ENCODE assay signal across 19 cellular contexts in genomic region chr17:75842411-75842810, GRCh38. TPM values are rescaled to one million over a fixed set of nuclear protein-coding genes. Genes with fewer than 3 reads are reported as not detected.
DNase-seq lines count a peak whose midpoint lies in the region; ATAC-seq and TF ChIP-seq lines count a peak whose summit lies in the region.
"Had no signal": no experiment of that assay in that cellular context is flagged by ENCODE, and none has a peak within 500 bp of the region (broad histone marks: within the 10 kb centered on the region; RNA-seq: fewer than 3 reads in every experiment).

No MANE protein-coding gene starts in this region.

- H3K9me3 ChIP-seq in KOPT-K1 (ENCODE audit: insufficient read depth, low read length, poor library complexity, severe bottlenecking) (no peaks in the 10 kb centered on the region), sigmoid colon (no peaks in the 10 kb centered on the region)
- H3K9me3 ChIP-seq: colonic mucosa, pancreas, vagina had no signal

- H3K27ac ChIP-seq in KOPT-K1 (ENCODE audit: low read depth, low read length, poor library complexity, severe bottlenecking) (peak overlapping the region; percentile 91), sigmoid colon (no peak overlapping the region)
- H3K27ac ChIP-seq: colonic mucosa, vagina had no signal

- no peak overlapping the region for H3K4me3 ChIP-seq in sigmoid colon

- no peak for TF ChIP-seq EP300 in sigmoid colon (IDR thresholded peaks at IDR 0.05)

- intact Hi-C loops in dendritic cell treated with granulocyte-macrophage colony-stimulating factor and Interleukin-4, amounts not matched to agents 40 ng/mL and 50 ng/mL, for 4 days (cut with micrococcal nuclease): no loop called here
- intact Hi-C loops in sigmoid colon (cut with DNase I): no loop called here

- H3K27ac Mint-ChIP-seq in activated T-cell treated with anti-CD3 and anti-CD28 coated beads, Interleukin-2, amount 50 U/mL, for 24 hours: peak overlapping the region; percentile 96
- peak overlapping the region; percentile 64 for H3K27ac Mint-ChIP-seq in dendritic cell treated with granulocyte-macrophage colony-stimulating factor and Interleukin-4, amounts not matched to agents 40 ng/mL and 50 ng/mL, for 4 days
- H3K27ac Mint-ChIP-seq: HFFc6, WTC11 had no signal

- no peak for DNase-seq in activated T-cell treated with anti-CD3 and anti-CD28 coated beads, Interleukin-2, amount 50 U/mL, for 24 hours
- DNase-seq in activated T-cell treated with anti-CD3 and anti-CD28 coated beads for 4 hours (no peak), sigmoid colon (peak; percentile 65), NCI-H1105 treated with DMSO at 0.1 percent for 48 hours (lab: John Stamatoyannopoulos, UW) (no peak)
- DNase-seq: colonic mucosa, GF-D8, HFFc6, IMR-90, NCI-H1048, NCI-H2171, NCI-H774 had no signal

- H3K4me1 Mint-ChIP-seq in activated T-cell treated with anti-CD3 and anti-CD28 coated beads, Interleukin-2, amount 50 U/mL, for 24 hours (ENCODE audit: low read depth): peaks cover 21% of the 10 kb centered on the region
- peaks cover 42% of the 10 kb centered on the region for H3K4me1 Mint-ChIP-seq in dendritic cell treated with granulocyte-macrophage colony-stimulating factor and Interleukin-4, amounts not matched to agents 40 ng/mL and 50 ng/mL, for 4 days (ENCODE audit: low read depth)

- peak overlapping the region; percentile 96 for H3K4me3 Mint-ChIP-seq in activated T-cell treated with anti-CD3 and anti-CD28 coated beads, Interleukin-2, amount 50 U/mL, for 24 hours
- peak overlapping the region; percentile 40 for H3K4me3 Mint-ChIP-seq in dendritic cell treated with granulocyte-macrophage colony-stimulating factor and Interleukin-4, amounts not matched to agents 40 ng/mL and 50 ng/mL, for 4 days
- H3K4me3 Mint-ChIP-seq: HFFc6, WTC11 had no signal

- ATAC-seq in SK-N-SH treated with all-trans-retinoic acid at 6 μM for 48 hours: no peak
- ATAC-seq in GM21723 (IDR thresholded peaks at IDR 0.05; ENCODE audit: unreplicated experiment): no peak
- ATAC-seq: esophagus mucosa, pancreas, WTC11 had no signal

- H3K27me3 ChIP-seq in sigmoid colon: no peaks in the 10 kb centered on the region
- H3K27me3 ChIP-seq: colonic mucosa, pancreas, vagina had no signal

- TF ChIP-seq CTCF in sigmoid colon (IDR thresholded peaks at IDR 0.05): no peak

- 85 to 89% methylated on average over 18 of the region's 18 CpGs for WGBS in sigmoid colon, 2 donors

- H3K36me3 ChIP-seq in KOPT-K1 (ENCODE audit: insufficient read depth, low read length): peaks cover 62% of the 10 kb centered on the region
- peaks cover 15 to 38% (median 17%) of the 10 kb centered on the region in 4 donors for H3K36me3 ChIP-seq in sigmoid colon

- TF ChIP-seq POLR2A in sigmoid colon (IDR thresholded peaks at IDR 0.05): no peak

- H3K27me3 Mint-ChIP-seq in activated T-cell treated with anti-CD3 and anti-CD28 coated beads, Interleukin-2, amount 50 U/mL, for 24 hours: no peaks in the 10 kb centered on the region
- no peaks in the 10 kb centered on the region for H3K27me3 Mint-ChIP-seq in dendritic cell treated with granulocyte-macrophage colony-stimulating factor and Interleukin-4, amounts not matched to agents 40 ng/mL and 50 ng/mL, for 4 days

- no peaks in the 10 kb centered on the region for H3K9me3 Mint-ChIP-seq in activated T-cell treated with anti-CD3 and anti-CD28 coated beads, Interleukin-2, amount 50 U/mL, for 24 hours
- no peaks in the 10 kb centered on the region for H3K9me3 Mint-ChIP-seq in dendritic cell treated with granulocyte-macrophage colony-stimulating factor and Interleukin-4, amounts not matched to agents 40 ng/mL and 50 ng/mL, for 4 days
- H3K9me3 Mint-ChIP-seq: HFFc6, WTC11 had no signal

- peaks cover 0 to 25% (median 21%) of the 10 kb centered on the region in 4 donors for H3K4me1 ChIP-seq in sigmoid colon

- H3K36me3 Mint-ChIP-seq in activated T-cell treated with anti-CD3 and anti-CD28 coated beads, Interleukin-2, amount 50 U/mL, for 24 hours (ENCODE audit: low read depth): peaks cover 80% of the 10 kb centered on the region
- peaks cover 86% of the 10 kb centered on the region for H3K36me3 Mint-ChIP-seq in dendritic cell treated with granulocyte-macrophage colony-stimulating factor and Interleukin-4, amounts not matched to agents 40 ng/mL and 50 ng/mL, for 4 days (ENCODE audit: low read depth)

TF ChIP-seq in SK-N-SH treated with all-trans-retinoic acid at 6 μM for 48 hours, 23 proteins besides CTCF, POLR2A, EP300 and RAD21 (continues in another document):
- TF ChIP-seq ZFP30 (CRISPR knock-in tag; IDR thresholded peaks at IDR 0.05): no peak
- no peak for TF ChIP-seq POU6F1 (CRISPR knock-in tag; IDR thresholded peaks at IDR 0.05; ENCODE audit: borderline replicate concordance, low read depth)
- no peak for TF ChIP-seq PATZ1 (CRISPR knock-in tag; IDR thresholded peaks at IDR 0.05; ENCODE audit: borderline replicate concordance)
- no peak for TF ChIP-seq CREB5 (CRISPR knock-in tag; IDR thresholded peaks at IDR 0.05; ENCODE audit: low read depth)
- no peak for TF ChIP-seq TOX (CRISPR knock-in tag; IDR thresholded peaks at IDR 0.05; ENCODE audit: borderline replicate concordance)
- no peak for TF ChIP-seq ARNTL (CRISPR knock-in tag; IDR thresholded peaks at IDR 0.05; ENCODE audit: borderline replicate concordance, low read depth)
- TF ChIP-seq ISL1 (CRISPR knock-in tag; IDR thresholded peaks at IDR 0.05): no peak
- TF ChIP-seq OSR1 (CRISPR knock-in tag; IDR thresholded peaks at IDR 0.05): no peak
- no peak for TF ChIP-seq TCF4 (CRISPR knock-in tag; IDR thresholded peaks at IDR 0.05; ENCODE audit: borderline replicate concordance)

RNA-seq across cellular contexts. Expression of gene UNC13D, which starts 1.8 kb away (rescaled TPM):
- total RNA-seq in sigmoid colon: 10 to 100 TPM in 2 of 4 donors, 1 to 10 TPM in 2; 4.3 to 11.4 (median 9.6) TPM
- 10 to 100 TPM in 2 of 3 donors, 1 to 10 TPM in 1; 6.0 to 61.9 (median 17.1) TPM for polyA plus RNA-seq in sigmoid colon

RNA-seq across cellular contexts. Expression of gene WBP2, which starts 12.7 kb away (rescaled TPM):
- total RNA-seq in sigmoid colon: 10 to 100 TPM; 44.2 to 73.1 (median 56.9) TPM
- 100 to 1,000 TPM in 1 of 3 donors, 10 to 100 TPM in 2; 87.1 to 110 (median 91.3) TPM for polyA plus RNA-seq in sigmoid colon

RNA-seq across cellular contexts. Expression of gene TRIM47, which starts 36.0 kb away (rescaled TPM):
- total RNA-seq in sigmoid colon: 10 to 100 TPM; 27.8 to 40.9 (median 37.2) TPM
- polyA plus RNA-seq in sigmoid colon: 10 to 100 TPM; 28.7 to 41.0 (median 39.0) TPM

RNA-seq across cellular contexts. Expression of gene TRIM65, which starts 54.3 kb away (rescaled TPM):
- 10 to 100 TPM; 22.4 to 27.5 (median 25.1) TPM for total RNA-seq in sigmoid colon
- polyA plus RNA-seq in sigmoid colon: 10 to 100 TPM in 2 of 3 donors, 1 to 10 TPM in 1; 7.2 to 19.1 (median 10.2) TPM

RNA-seq across cellular contexts. Expression of gene UNK, which starts 57.8 kb away (rescaled TPM):
- total RNA-seq in sigmoid colon: 10 to 100 TPM; 18.9 to 29.6 (median 26.4) TPM
- 10 to 100 TPM; 12.7 to 24.4 (median 16.8) TPM for polyA plus RNA-seq in sigmoid colon
